In the genomic region with DNA sequence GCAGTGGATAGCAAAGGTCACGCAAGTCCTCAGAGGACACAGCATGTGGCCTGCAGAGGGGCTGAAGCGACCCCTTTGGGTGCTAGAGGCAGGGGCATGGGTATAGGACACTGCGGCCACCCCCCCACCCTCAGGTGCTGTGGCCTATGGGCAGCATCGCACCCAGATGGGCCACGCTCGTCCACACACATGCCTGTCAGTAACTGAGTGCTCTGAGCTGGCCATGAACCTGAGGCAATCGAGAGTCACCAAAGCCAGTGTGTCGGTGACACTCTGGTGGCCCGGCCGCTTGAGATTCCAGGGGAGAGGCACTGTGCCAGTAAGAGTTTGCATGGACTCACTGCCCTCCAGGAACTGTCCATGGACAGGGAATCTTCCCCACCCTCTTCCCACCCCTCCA, we compare ENCODE assay signal across 1 cellular context.
TF ChIP-seq lines count a peak whose summit lies in the region.

No MANE protein-coding gene starts in this region.

TF ChIP-seq in SK-N-SH treated with all-trans-retinoic acid at 6 μM for 48 hours, 23 proteins besides CTCF, POLR2A, EP300 and RAD21 (continued from another document):
- TF ChIP-seq, protein P1, sequence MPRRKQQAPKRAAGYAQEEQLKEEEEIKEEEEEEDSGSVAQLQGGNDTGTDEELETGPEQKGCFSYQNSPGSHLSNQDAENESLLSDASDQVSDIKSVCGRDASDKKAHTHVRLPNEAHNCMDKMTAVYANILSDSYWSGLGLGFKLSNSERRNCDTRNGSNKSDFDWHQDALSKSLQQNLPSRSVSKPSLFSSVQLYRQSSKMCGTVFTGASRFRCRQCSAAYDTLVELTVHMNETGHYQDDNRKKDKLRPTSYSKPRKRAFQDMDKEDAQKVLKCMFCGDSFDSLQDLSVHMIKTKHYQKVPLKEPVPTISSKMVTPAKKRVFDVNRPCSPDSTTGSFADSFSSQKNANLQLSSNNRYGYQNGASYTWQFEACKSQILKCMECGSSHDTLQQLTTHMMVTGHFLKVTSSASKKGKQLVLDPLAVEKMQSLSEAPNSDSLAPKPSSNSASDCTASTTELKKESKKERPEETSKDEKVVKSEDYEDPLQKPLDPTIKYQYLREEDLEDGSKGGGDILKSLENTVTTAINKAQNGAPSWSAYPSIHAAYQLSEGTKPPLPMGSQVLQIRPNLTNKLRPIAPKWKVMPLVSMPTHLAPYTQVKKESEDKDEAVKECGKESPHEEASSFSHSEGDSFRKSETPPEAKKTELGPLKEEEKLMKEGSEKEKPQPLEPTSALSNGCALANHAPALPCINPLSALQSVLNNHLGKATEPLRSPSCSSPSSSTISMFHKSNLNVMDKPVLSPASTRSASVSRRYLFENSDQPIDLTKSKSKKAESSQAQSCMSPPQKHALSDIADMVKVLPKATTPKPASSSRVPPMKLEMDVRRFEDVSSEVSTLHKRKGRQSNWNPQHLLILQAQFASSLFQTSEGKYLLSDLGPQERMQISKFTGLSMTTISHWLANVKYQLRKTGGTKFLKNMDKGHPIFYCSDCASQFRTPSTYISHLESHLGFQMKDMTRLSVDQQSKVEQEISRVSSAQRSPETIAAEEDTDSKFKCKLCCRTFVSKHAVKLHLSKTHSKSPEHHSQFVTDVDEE (CRISPR knock-in tag; IDR thresholded peaks at IDR 0.05), result no peak
- TF ChIP-seq OSR1 (CRISPR knock-in tag; IDR thresholded peaks at IDR 0.05) (no peak), PPARA (CRISPR knock-in tag; IDR thresholded peaks at IDR 0.05; ENCODE audit: borderline replicate concordance) (no peak)
- TF ChIP-seq, protein P2, sequence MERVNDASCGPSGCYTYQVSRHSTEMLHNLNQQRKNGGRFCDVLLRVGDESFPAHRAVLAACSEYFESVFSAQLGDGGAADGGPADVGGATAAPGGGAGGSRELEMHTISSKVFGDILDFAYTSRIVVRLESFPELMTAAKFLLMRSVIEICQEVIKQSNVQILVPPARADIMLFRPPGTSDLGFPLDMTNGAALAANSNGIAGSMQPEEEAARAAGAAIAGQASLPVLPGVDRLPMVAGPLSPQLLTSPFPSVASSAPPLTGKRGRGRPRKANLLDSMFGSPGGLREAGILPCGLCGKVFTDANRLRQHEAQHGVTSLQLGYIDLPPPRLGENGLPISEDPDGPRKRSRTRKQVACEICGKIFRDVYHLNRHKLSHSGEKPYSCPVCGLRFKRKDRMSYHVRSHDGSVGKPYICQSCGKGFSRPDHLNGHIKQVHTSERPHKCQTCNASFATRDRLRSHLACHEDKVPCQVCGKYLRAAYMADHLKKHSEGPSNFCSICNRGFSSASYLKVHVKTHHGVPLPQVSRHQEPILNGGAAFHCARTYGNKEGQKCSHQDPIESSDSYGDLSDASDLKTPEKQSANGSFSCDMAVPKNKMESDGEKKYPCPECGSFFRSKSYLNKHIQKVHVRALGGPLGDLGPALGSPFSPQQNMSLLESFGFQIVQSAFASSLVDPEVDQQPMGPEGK (CRISPR knock-in tag; IDR thresholded peaks at IDR 0.05; ENCODE audit: borderline replicate concordance), result no peak
